In the genomic region with DNA sequence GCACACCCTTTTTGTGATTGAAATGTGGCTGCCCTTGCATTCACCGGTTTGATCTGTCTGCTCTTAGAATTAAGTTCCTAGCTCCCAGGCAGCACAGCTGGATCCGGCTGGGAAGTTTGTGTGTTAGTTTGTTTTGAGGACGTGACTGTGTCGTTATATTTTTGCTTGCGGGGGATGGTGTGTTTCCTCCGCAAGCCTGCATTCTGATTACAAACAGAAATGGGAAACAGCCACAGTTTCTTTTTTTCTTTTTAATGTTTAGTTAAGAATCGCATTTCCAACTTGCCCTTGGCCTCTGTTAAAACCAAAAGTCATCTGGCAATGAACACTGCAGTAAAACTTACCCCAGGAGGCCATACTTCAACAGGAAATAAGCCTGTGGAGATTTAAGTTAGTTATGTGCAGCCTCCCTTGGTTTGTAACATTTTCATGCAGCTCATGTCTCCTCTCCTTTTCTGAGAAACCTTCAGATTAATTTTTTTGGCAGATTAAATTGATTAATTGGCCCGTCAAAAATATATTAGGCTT, we compare ENCODE assay signal across 8 cellular contexts. TPM values are rescaled to one million over a fixed set of nuclear protein-coding genes. Genes with fewer than 3 reads are reported as not detected.
DNase-seq lines count a peak whose midpoint lies in the region; ATAC-seq and TF ChIP-seq lines count a peak whose summit lies in the region.

No MANE protein-coding gene starts in this region.

- peaks cover 44% of the 10 kb centered on the region for H3K36me3 Mint-ChIP-seq in activated T-helper 17 cell treated with anti-CD3 and anti-CD28 coated beads, Interleukin-2, amount 50 U/mL, for 72 hours (ENCODE audit: low read depth)

- POLR2A ChIA-PET in GM10248 (lab: Yijun Ruan, JAX): no interaction called here

- ATAC-seq in HG03571 (IDR thresholded peaks at IDR 0.05; ENCODE audit: unreplicated experiment) (peak; percentile 6), HG03432 (IDR thresholded peaks at IDR 0.05; ENCODE audit: unreplicated experiment) (no peak), HG02885 (IDR thresholded peaks at IDR 0.05; ENCODE audit: poor library complexity, unreplicated experiment) (no peak)
- peak; percentile 5 for ATAC-seq in activated T-helper 17 cell treated with anti-CD3 and anti-CD28 coated beads, Interleukin-2, amount 50 U/mL, for 72 hours (replicated peaks)

- H3K27ac ChIP-seq in right atrium auricular region: peak overlapping the region; percentile 94 to 97

- CTCF ChIA-PET in GM10248 (lab: Yijun Ruan, JAX): interaction anchor here (0.7 to 1.8 kb wide), 4 partner anchors 10 to 397 kb away, joined by 3 to 4 read pairs (median 3); no protein-coding TSS in a partner anchor

- peak overlapping the region; percentile 94 for H3K27ac Mint-ChIP-seq in activated T-helper 17 cell treated with anti-CD3 and anti-CD28 coated beads, Interleukin-2, amount 50 U/mL, for 72 hours

- DNase-seq in GM10248 (ENCODE audit: extremely low spot score): peak; percentile 24
- DNase-seq in right atrium auricular region (ENCODE audit: low spot score): peak; percentile 62
- DNase-seq in renal cortical epithelial cell (ENCODE audit: low read depth): peak; percentile 57
- DNase-seq in iPS-NIHi11 (ENCODE audit: low spot score): no peak

- H3K36me3 ChIP-seq in right atrium auricular region: no peaks in the 10 kb centered on the region

- H3K27me3 ChIP-seq in right atrium auricular region: no peaks in the 10 kb centered on the region

- H3K9me3 ChIP-seq in right atrium auricular region: no peaks in the 10 kb centered on the region

- H3K4me3 Mint-ChIP-seq in activated T-helper 17 cell treated with anti-CD3 and anti-CD28 coated beads, Interleukin-2, amount 50 U/mL, for 72 hours: peak overlapping the region; percentile 95

- no peaks in the 10 kb centered on the region for H3K27me3 Mint-ChIP-seq in activated T-helper 17 cell treated with anti-CD3 and anti-CD28 coated beads, Interleukin-2, amount 50 U/mL, for 72 hours

- peaks cover 31% of the 10 kb centered on the region for H3K4me1 Mint-ChIP-seq in activated T-helper 17 cell treated with anti-CD3 and anti-CD28 coated beads, Interleukin-2, amount 50 U/mL, for 72 hours

- TF ChIP-seq CTCF in GM10248 (IDR thresholded peaks at IDR 0.05; ENCODE audit: control extremely low read depth, extremely low read depth, low read depth, missing control alignments) (no peak), right atrium auricular region (IDR thresholded peaks at IDR 0.05) (no peak)

- H3K4me3 ChIP-seq in right atrium auricular region: peak overlapping the region; percentile 99

- peaks cover 0 to 40% of the 10 kb centered on the region in 2 donors for H3K4me1 ChIP-seq in right atrium auricular region

- no peaks in the 10 kb centered on the region for H3K9me3 Mint-ChIP-seq in activated T-helper 17 cell treated with anti-CD3 and anti-CD28 coated beads, Interleukin-2, amount 50 U/mL, for 72 hours

RNA-seq across cellular contexts. Expression of gene TMOD3, which starts 0.9 kb away (rescaled TPM):
- total RNA-seq in activated T-helper 17 cell treated with anti-CD3 and anti-CD28 coated beads, Interleukin-2, amount 50 U/mL, for 72 hours: 10 to 100 TPM; 64.5 to 76.9 TPM
- total RNA-seq in right atrium auricular region: 10 to 100 TPM; 18.7 to 19.7 TPM
- total RNA-seq in renal cortical epithelial cell: 71.9 and 106 TPM in 2 replicates

Comparison
In these comparisons a context has a peak if more than half of its experiments do, and no peak if none do; other contexts are left out.
1. ATAC-seq: peak in HG03571 (single experiment) and activated T-helper 17 cell treated with anti-CD3 and anti-CD28 coated beads, Interleukin-2, amount 50 U/mL, for 72 hours (single experiment); none in HG03432 (single experiment) and HG02885 (single experiment).